ENCODE assay signal across 8 cellular contexts in the genomic region with DNA sequence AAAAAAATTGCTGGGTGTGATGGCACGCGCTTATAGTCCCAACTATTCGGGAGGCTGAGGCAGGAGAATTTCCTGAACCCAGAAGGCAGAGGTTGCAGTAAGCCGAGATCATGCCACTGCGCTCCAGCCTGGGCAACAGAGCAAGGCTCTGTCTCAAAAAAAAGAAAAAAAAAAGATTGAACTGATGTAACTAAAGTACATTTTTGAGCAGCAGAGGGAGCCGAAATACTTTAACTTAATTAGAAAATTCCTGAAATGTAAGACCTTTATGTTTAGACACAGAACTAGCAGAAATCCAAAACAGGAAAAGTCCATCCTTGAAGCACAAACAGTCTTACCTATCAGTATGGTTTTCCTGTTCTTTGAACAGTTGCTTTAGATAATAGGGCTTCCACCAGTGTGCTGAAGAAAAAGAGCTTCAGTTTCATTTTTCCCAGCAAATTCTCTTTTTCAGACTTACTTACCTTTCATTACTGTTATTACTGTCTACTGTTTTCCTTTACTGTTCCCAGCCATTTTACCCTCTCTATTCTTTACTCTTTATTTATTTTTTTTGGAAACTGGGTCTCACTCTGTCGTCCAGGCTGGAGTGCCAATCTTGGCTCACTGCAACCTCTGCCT. TPM values are rescaled to one million over a fixed set of nuclear protein-coding genes. Genes with fewer than 3 reads are reported as not detected.
DNase-seq lines count a peak whose midpoint lies in the region; ATAC-seq and TF ChIP-seq lines count a peak whose summit lies in the region.

No MANE protein-coding gene starts in this region.

- ATAC-seq in activated T-cell treated with anti-CD3 and anti-CD28 coated beads, Interleukin-2, amount 50 U/mL, for 72 hours (replicated peaks in 1 of 2), result no peak
- ATAC-seq in Right ventricle myocardium inferior, result no peak
- no peak for ATAC-seq in GM19324 (IDR thresholded peaks at IDR 0.05; ENCODE audit: low FRiP score, unreplicated experiment)

- WGBS in endodermal cell (ENCODE audit: insufficient coverage in 1 of 2, insufficient read length in 1 of 2), 2 experiments, result 95 to 100% methylated on average over 4 to 7 of the region's 7 CpGs

- H3K9ac ChIP-seq in endodermal cell (ENCODE audit: extremely low read depth, low read length, poor library complexity, severe bottlenecking), result no peak overlapping the region

- H3K9me3 Mint-ChIP-seq in activated T-cell treated with anti-CD3 and anti-CD28 coated beads, Interleukin-2, amount 50 U/mL, for 72 hours, result no peaks in the 10 kb centered on the region
- H3K9me3 Mint-ChIP-seq in endodermal cell, result no peaks in the 10 kb centered on the region

- H3K36me3 ChIP-seq in endodermal cell (ENCODE audit: control insufficient read depth, insufficient read depth, low read length), result peaks cover 62% of the 10 kb centered on the region

- no peaks in the 10 kb centered on the region for H3K27me3 Mint-ChIP-seq in activated T-cell treated with anti-CD3 and anti-CD28 coated beads, Interleukin-2, amount 50 U/mL, for 72 hours (ENCODE audit: low read depth)
- H3K27me3 Mint-ChIP-seq in endodermal cell (ENCODE audit: insufficient read depth), result no peaks in the 10 kb centered on the region

- peak; percentile 48 for TF ChIP-seq CTCF in endodermal cell (conservative IDR thresholded peaks at IDR 0.05)

- H3K4me1 ChIP-seq in endodermal cell (ENCODE audit: control insufficient read depth, insufficient read depth, low read length), result peaks cover 9% of the 10 kb centered on the region

- H3K36me3 Mint-ChIP-seq in activated T-cell treated with anti-CD3 and anti-CD28 coated beads, Interleukin-2, amount 50 U/mL, for 72 hours (ENCODE audit: insufficient read depth in 2 of 2), result peaks cover 2 to 4% of the 10 kb centered on the region in 2 donors
- peaks cover 56% of the 10 kb centered on the region for H3K36me3 Mint-ChIP-seq in endodermal cell (ENCODE audit: low read depth)

- H3K9me3 ChIP-seq in endodermal cell (ENCODE audit: control insufficient read depth, low read length), result no peaks in the 10 kb centered on the region

- H3K4me3 Mint-ChIP-seq in activated T-cell treated with anti-CD3 and anti-CD28 coated beads, Interleukin-2, amount 50 U/mL, for 72 hours, result no peak overlapping the region
- no peak overlapping the region for H3K4me3 Mint-ChIP-seq in endodermal cell

- peaks cover 36% of the 10 kb centered on the region for H3K4me1 Mint-ChIP-seq in activated T-cell treated with anti-CD3 and anti-CD28 coated beads, Interleukin-2, amount 50 U/mL, for 72 hours (ENCODE audit: low read depth)
- peaks cover 19% of the 10 kb centered on the region for H3K4me1 Mint-ChIP-seq in endodermal cell

- peak overlapping the region; percentile 41 for H3K27ac Mint-ChIP-seq in activated T-cell treated with anti-CD3 and anti-CD28 coated beads, Interleukin-2, amount 50 U/mL, for 72 hours
- H3K27ac Mint-ChIP-seq in endodermal cell, result no peak overlapping the region

- no peak overlapping the region for H3K27ac ChIP-seq in endodermal cell (ENCODE audit: low read depth, low read length)

- no peak for DNase-seq in activated T-cell treated with anti-CD3 and anti-CD28 coated beads, Interleukin-2, amount 50 U/mL, for 72 hours
- DNase-seq in activated T-cell treated with anti-CD3 and anti-CD28 coated beads for 4 hours, result no peak
- peak; percentile 7 for DNase-seq in NCI-H524 treated with DMSO at 0.1 percent for 48 hours (lab: John Stamatoyannopoulos, UW)
- no peak for DNase-seq in endodermal cell
- peak; percentile 11 for DNase-seq in retina
- DNase-seq in GDM1 (lab: John Stamatoyannopoulos, UW), result no peak
- DNase-seq in Right ventricle myocardium inferior (ENCODE audit: missing footprints), result no peak

- H3K4me3 ChIP-seq in endodermal cell (ENCODE audit: low read length), result no peak overlapping the region

- intact Hi-C loops in Right ventricle myocardium inferior (cut with DNase I), result no loop called here

- no peaks in the 10 kb centered on the region for H3K27me3 ChIP-seq in endodermal cell (ENCODE audit: control insufficient read depth, insufficient read depth, low read length, poor library complexity, severe bottlenecking)

RNA-seq across cellular contexts. Expression of a gene that starts 33.4 kb away (rescaled TPM):
- total RNA-seq in activated T-cell treated with anti-CD3 and anti-CD28 coated beads, Interleukin-2, amount 50 U/mL, for 72 hours, result 10 to 100 TPM; 43.9 to 52.6 TPM
- total RNA-seq in endodermal cell (10 to 100 TPM; 52.3 to 54.8 TPM), Right ventricle myocardium inferior (16.9 TPM)
- 35.4 TPM for polyA plus RNA-seq in endodermal cell (2013, experiment 1 of 2)
- 33.2 TPM for polyA plus RNA-seq in endodermal cell (2013, experiment 2 of 2)

RNA-seq across cellular contexts. Expression of a gene that starts 39.3 kb away (rescaled TPM):
- total RNA-seq in activated T-cell treated with anti-CD3 and anti-CD28 coated beads, Interleukin-2, amount 50 U/mL, for 72 hours, result 10 to 100 TPM; 27.9 to 29.7 TPM
- total RNA-seq in endodermal cell, result 10 to 100 TPM; 26.5 to 29.1 TPM
- 23.5 TPM for polyA plus RNA-seq in endodermal cell (2013, experiment 1 of 2)
- polyA plus RNA-seq in endodermal cell (2013, experiment 2 of 2), result 26.2 TPM
- 13.1 TPM for total RNA-seq in Right ventricle myocardium inferior

RNA-seq across cellular contexts. Expression of a gene that starts 45.7 kb away (rescaled TPM):
- 10 to 100 TPM; 70.6 to 77.7 TPM for total RNA-seq in activated T-cell treated with anti-CD3 and anti-CD28 coated beads, Interleukin-2, amount 50 U/mL, for 72 hours
- total RNA-seq in endodermal cell (10 to 100 TPM; 28.9 to 78.0 TPM), Right ventricle myocardium inferior (1.1 TPM)
- 204 TPM for polyA plus RNA-seq in endodermal cell (2013, experiment 1 of 2)
- 196 TPM for polyA plus RNA-seq in endodermal cell (2013, experiment 2 of 2)

Comparison
In these comparisons a context has a peak if more than half of its experiments do, and no peak if none do; other contexts are left out.
1. DNase-seq: peak in NCI-H524 treated with DMSO at 0.1 percent for 48 hours (single experiment) and retina (single experiment); none in activated T-cell treated with anti-CD3 and anti-CD28 coated beads, Interleukin-2, amount 50 U/mL, for 72 hours (0 of 2), activated T-cell treated with anti-CD3 and anti-CD28 coated beads for 4 hours (single experiment), endodermal cell (single experiment), GDM1 (single experiment) and Right ventricle myocardium inferior (single experiment).
2. RNA of a gene that starts 45.7 kb away (total RNA-seq): 28.9 to 78.0 TPM in endodermal cell and 70.6 to 77.7 TPM in activated T-cell treated with anti-CD3 and anti-CD28 coated beads, Interleukin-2, amount 50 U/mL, for 72 hours; 1.1 TPM in Right ventricle myocardium inferior (single experiment); every median in the first group is over 10 times any median in the second.